Comparison of ENCODE assay signal across 19 cellular contexts in genomic region chr14:71181215-71182003, GRCh38.
A peak's percentile ranks its signal among the peaks of the same experiment; 100 is the strongest.
DNase-seq lines count a peak whose midpoint lies in the region; ATAC-seq and FAIRE-seq lines count a peak whose summit lies in the region.
"Had no signal": no experiment of that assay in that cellular context is flagged by ENCODE, and none has a peak within 500 bp of the region (broad histone marks: within the 10 kb centered on the region; RNA-seq: fewer than 3 reads in every experiment).

No MANE protein-coding gene starts in this region.

- peak; percentile 89 for FAIRE-seq in urothelium cell line (lab: Jason Lieb, UNC)
- FAIRE-seq: GM12891 had no signal

- ATAC-seq in esophagus mucosa, result peak; percentile 25
- ATAC-seq in GM18858 (IDR thresholded peaks at IDR 0.05; ENCODE audit: unreplicated experiment), result no peak

- DNase-seq in NCI-H2171 treated with DMSO at 0.1 percent for 48 hours (lab: John Stamatoyannopoulos, UW), result peak; percentile 37
- no peak for DNase-seq in NCI-H2171 (lab: John Stamatoyannopoulos, UW)
- peak; percentile 34 for DNase-seq in amniotic epithelial cell (ENCODE audit: low read depth)
- no peak for DNase-seq in urothelium cell line (ENCODE audit: low spot score)
- DNase-seq in NCI-H446 (lab: John Stamatoyannopoulos, UW), result no peak
- DNase-seq in activated T-cell treated with anti-CD3 and anti-CD28 coated beads for 4 hours, result no peak
- DNase-seq: BE2C; CD4-positive, CD25-positive, alpha-beta regulatory T cell; DMS53; EL; GOT3; Kasumi-1; NCI-H1694 treated with DMSO at 0.1 percent for 48 hours; NCI-H226; NCI-H524 treated with DMSO at 0.1 percent for 48 hours; SHP77 had no signal

Comparison
In these comparisons a context has a peak if more than half of its experiments do, and no peak if none do; other contexts are left out.
1. DNase-seq: peak in NCI-H2171 treated with DMSO at 0.1 percent for 48 hours (single experiment) and amniotic epithelial cell (single experiment); none in NCI-H2171 (single experiment), urothelium cell line (single experiment), NCI-H446 (0 of 2) and activated T-cell treated with anti-CD3 and anti-CD28 coated beads for 4 hours (single experiment).